Comparison of ENCODE assay signal across 1 cellular context in the genomic region with DNA sequence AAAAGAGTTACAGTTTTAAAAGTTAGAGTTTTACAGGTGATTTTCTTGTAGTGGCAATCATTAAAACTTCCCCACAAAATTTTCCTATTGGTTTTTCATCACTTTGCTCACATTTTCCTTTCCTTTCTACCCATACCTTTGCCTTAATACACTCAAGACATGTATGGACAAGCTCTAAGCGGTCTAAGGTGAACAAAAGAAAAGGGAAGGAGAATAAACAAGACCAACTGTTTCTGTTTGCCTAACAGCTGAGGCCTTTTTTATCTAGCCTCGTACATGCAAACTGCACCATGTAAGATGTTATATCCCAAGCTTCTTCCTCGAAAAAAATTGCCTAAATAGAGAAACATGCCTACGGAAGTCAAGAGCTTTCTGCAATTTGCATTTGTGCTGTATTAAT.
TF ChIP-seq lines count a peak whose summit lies in the region.

No MANE protein-coding gene starts in this region.

TF ChIP-seq in H1, 55 proteins besides CTCF, POLR2A, EP300 and RAD21:
- no peak for TF ChIP-seq EZH2 (IDR thresholded peaks at IDR 0.05; ENCODE audit: low read depth, low read length, severe bottlenecking)
- no peak for TF ChIP-seq CREB1 (IDR thresholded peaks at IDR 0.05)
- TF ChIP-seq, protein P1, sequence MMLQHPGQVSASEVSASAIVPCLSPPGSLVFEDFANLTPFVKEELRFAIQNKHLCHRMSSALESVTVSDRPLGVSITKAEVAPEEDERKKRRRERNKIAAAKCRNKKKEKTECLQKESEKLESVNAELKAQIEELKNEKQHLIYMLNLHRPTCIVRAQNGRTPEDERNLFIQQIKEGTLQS (IDR thresholded peaks at IDR 0.05; ENCODE audit: insufficient read depth, low read depth, low read length), result no peak
- no peak for TF ChIP-seq CHD1 (IDR thresholded peaks at IDR 0.05; ENCODE audit: low read depth, low read length)
- no peak for TF ChIP-seq GABPA (IDR thresholded peaks at IDR 0.05; ENCODE audit: borderline replicate concordance, insufficient read depth, low read length)
- TF ChIP-seq, protein P2, sequence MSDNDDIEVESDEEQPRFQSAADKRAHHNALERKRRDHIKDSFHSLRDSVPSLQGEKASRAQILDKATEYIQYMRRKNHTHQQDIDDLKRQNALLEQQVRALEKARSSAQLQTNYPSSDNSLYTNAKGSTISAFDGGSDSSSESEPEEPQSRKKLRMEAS (IDR thresholded peaks at IDR 0.05), result no peak
